ENCODE assay signal across 31 cellular contexts in the genomic region with DNA sequence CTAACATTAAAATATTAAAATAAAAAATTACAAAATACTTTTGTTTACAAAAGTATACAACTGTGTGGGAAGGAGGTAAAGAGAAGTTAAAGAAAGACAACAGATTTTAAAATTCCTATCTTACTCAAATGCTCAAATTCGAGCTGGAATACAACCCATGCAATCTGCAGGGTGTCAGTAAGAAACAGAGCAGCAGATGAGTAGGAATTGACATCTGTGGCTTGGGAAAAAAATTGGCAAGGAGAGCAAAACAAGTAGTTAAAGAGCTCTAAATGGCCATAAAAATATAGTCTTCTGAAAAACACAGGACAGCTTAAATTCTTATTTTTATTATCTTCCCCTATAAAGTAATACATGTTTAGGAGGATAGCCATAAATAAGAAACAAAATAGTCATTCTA.
"Had no signal": no experiment of that assay in that cellular context is flagged by ENCODE, and none has a peak within 500 bp of the region (broad histone marks: within the 10 kb centered on the region; RNA-seq: fewer than 3 reads in every experiment).

No MANE protein-coding gene starts in this region.

- FAIRE-seq: RCC 7860 had no signal

- DNase-seq: Kasumi-1, MG63, NCI-H1048, NCI-H1092 treated with DMSO at 0.1 percent for 48 hours, NCI-H1105 treated with DMSO at 0.1 percent for 48 hours, NCI-H1417, NCI-H1436, NCI-H146, NCI-H1694, NCI-H187, NCI-H1930, NCI-H2029 treated with DMSO at 0.1 percent for 48 hours, NCI-H2081 treated with DMSO at 0.1 percent for 48 hours, NCI-H2107, NCI-H2171, NCI-H226, NCI-H446 treated with DMSO at 0.1 percent for 48 hours, NCI-H510A, NCI-H524, NCI-H526, NCI-H69, NCI-H748 treated with DMSO at 0.1 percent for 48 hours, NCI-H82, PC-9, Right ventricle myocardium superior, SHP77 treated with DMSO at 0.1 percent for 48 hours, SK-N-SH, SW 1271, T-helper 1 cell had no signal

- ATAC-seq: Panc1 had no signal
